ENCODE assay signal across 12 cellular contexts in genomic region chr1:169681094-169681493, GRCh38. TPM values are rescaled to one million over a fixed set of nuclear protein-coding genes. Genes with fewer than 3 reads are reported as not detected.
DNase-seq lines count a peak whose midpoint lies in the region; ATAC-seq, FAIRE-seq and TF ChIP-seq lines count a peak whose summit lies in the region.
"Had no signal": no experiment of that assay in that cellular context is flagged by ENCODE, and none has a peak within 500 bp of the region (broad histone marks: within the 10 kb centered on the region; RNA-seq: fewer than 3 reads in every experiment).

No MANE protein-coding gene starts in this region.

- no peak for FAIRE-seq in pancreas (lab: Jason Lieb, UNC)

- H3K27ac Mint-ChIP-seq in endodermal cell: no peak overlapping the region

- H3K9me3 ChIP-seq in endodermal cell (ENCODE audit: control insufficient read depth, low read length) (peaks cover 22% of the 10 kb centered on the region), WERI-Rb-1 (ENCODE audit: severe bottlenecking) (no peaks in the 10 kb centered on the region), pancreas (no peaks in the 10 kb centered on the region)

- H3K4me1 ChIP-seq in endodermal cell (ENCODE audit: control insufficient read depth, insufficient read depth, low read length): peaks cover 8% of the 10 kb centered on the region
- H3K4me1 ChIP-seq in pancreas: no peaks in the 10 kb centered on the region

- peak overlapping the region; percentile 4 for H3K4me3 ChIP-seq in endodermal cell (ENCODE audit: low read length)
- no peak overlapping the region for H3K4me3 ChIP-seq in WERI-Rb-1 (ENCODE audit: low read depth, low read length)
- no peak overlapping the region for H3K4me3 ChIP-seq in pancreas

- no peaks in the 10 kb centered on the region for H3K36me3 Mint-ChIP-seq in endodermal cell (ENCODE audit: low read depth)

- H3K4me1 Mint-ChIP-seq in endodermal cell: peaks cover 23% of the 10 kb centered on the region

- 63 to 87% methylated on average over 1 to 2 of the region's 2 CpGs for WGBS in endodermal cell (ENCODE audit: insufficient coverage in 1 of 2, insufficient read length in 1 of 2), 2 experiments
- WGBS in pancreas, 2 donors: 10 to 35% methylated on average over 2 of the region's 2 CpGs

- no peak for TF ChIP-seq CTCF in endodermal cell (conservative IDR thresholded peaks at IDR 0.05)
- no peak for TF ChIP-seq CTCF in WERI-Rb-1 (IDR thresholded peaks at IDR 0.05; ENCODE audit: low read depth, low read length)
- no peak for TF ChIP-seq CTCF in pancreas (IDR thresholded peaks at IDR 0.05)

- no peak for TF ChIP-seq POLR2A in GM18505 (IDR thresholded peaks at IDR 0.05; ENCODE audit: borderline replicate concordance, extremely low read depth, insufficient read depth, insufficient read length)

- DNase-seq in endodermal cell (no peak), superior temporal gyrus (ENCODE audit: extremely low spot score) (no peak), WERI-Rb-1 (no peak), pancreas (no peak)
- DNase-seq: DND-41, hippocampal formation, NCI-H446 treated with DMSO at 0.1 percent for 48 hours had no signal

- H3K27ac ChIP-seq in endodermal cell (ENCODE audit: low read depth, low read length) (no peak overlapping the region), WERI-Rb-1 (no peak overlapping the region), pancreas (no peak overlapping the region)

- ATAC-seq in GM18505 (IDR thresholded peaks at IDR 0.05; ENCODE audit: unreplicated experiment): peak; percentile 26
- ATAC-seq in GM19463 (IDR thresholded peaks at IDR 0.05; ENCODE audit: unreplicated experiment): peak; percentile 9
- peak; percentile 36 for ATAC-seq in HG03135 (IDR thresholded peaks at IDR 0.05; ENCODE audit: unreplicated experiment)
- ATAC-seq in pancreas: no peak
- ATAC-seq in HG03280 (IDR thresholded peaks at IDR 0.05; ENCODE audit: unreplicated experiment): no peak

- no peak overlapping the region for H3K4me3 Mint-ChIP-seq in endodermal cell

- H3K36me3 ChIP-seq in endodermal cell (ENCODE audit: control insufficient read depth, insufficient read depth, low read length): no peaks in the 10 kb centered on the region
- no peaks in the 10 kb centered on the region for H3K36me3 ChIP-seq in WERI-Rb-1
- H3K36me3 ChIP-seq in pancreas: no peaks in the 10 kb centered on the region

- intact Hi-C loops in pancreas (cut with DNase I): no loop called here

- H3K9ac ChIP-seq in endodermal cell (ENCODE audit: extremely low read depth, low read length, poor library complexity, severe bottlenecking): no peak overlapping the region

- no peaks in the 10 kb centered on the region for H3K9me3 Mint-ChIP-seq in endodermal cell

- H3K27me3 ChIP-seq in endodermal cell (ENCODE audit: control insufficient read depth, insufficient read depth, low read length, poor library complexity, severe bottlenecking): no peaks in the 10 kb centered on the region
- no peaks in the 10 kb centered on the region for H3K27me3 ChIP-seq in WERI-Rb-1 (ENCODE audit: insufficient read depth, low read depth, severe bottlenecking)
- H3K27me3 ChIP-seq in pancreas: no peaks in the 10 kb centered on the region

- H3K27me3 Mint-ChIP-seq in endodermal cell (ENCODE audit: insufficient read depth): peaks cover 23% of the 10 kb centered on the region

RNA-seq across cellular contexts. Expression of gene SELL, which starts 30.3 kb away (rescaled TPM):
- total RNA-seq in endodermal cell (under 1 TPM in 1 of 2 donors, not detected in 1; 0.95 TPM), pancreas (1 to 10 TPM in 4 of 6 donors, under 1 TPM in 2; 0.23 to 2.9 (median 1.4) TPM)
- polyA plus RNA-seq in endodermal cell (2013, experiment 1 of 2): not detected
- polyA plus RNA-seq in endodermal cell (2013, experiment 2 of 2): not detected
- under 1 TPM; 0.27 to 0.61 TPM for polyA plus RNA-seq in pancreas

RNA-seq across cellular contexts. Expression of gene SELP, which starts 51.2 kb away (rescaled TPM):
- not detected for total RNA-seq in endodermal cell
- not detected for polyA plus RNA-seq in endodermal cell (2013, experiment 1 of 2)
- polyA plus RNA-seq in endodermal cell (2013, experiment 2 of 2): not detected
- total RNA-seq in pancreas: 1 to 10 TPM in 3 of 6 donors, under 1 TPM in 3; 0.32 to 3.3 (median 1.6) TPM
- 1 to 10 TPM in 1 of 2 donors, under 1 TPM in 1; 0.91 to 8.3 TPM for polyA plus RNA-seq in pancreas

RNA-seq across cellular contexts. Expression of gene SELE, which starts 52.8 kb away (rescaled TPM):
- total RNA-seq in endodermal cell: not detected
- polyA plus RNA-seq in endodermal cell (2013, experiment 1 of 2): 0.28 TPM
- polyA plus RNA-seq in endodermal cell (2013, experiment 2 of 2): not detected
- total RNA-seq in pancreas: 1 to 10 TPM in 2 of 6 donors, under 1 TPM in 3, not detected in 1; 0.51 to 3.1 (median 0.69) TPM
- polyA plus RNA-seq in pancreas: 1 to 10 TPM in 1 of 2 donors, under 1 TPM in 1; 0.61 to 2.3 TPM
- total RNA-seq: mononuclear cell had no signal

Comparison
In these comparisons a context has a peak if more than half of its experiments do, and no peak if none do; other contexts are left out.
1. ATAC-seq: peak in GM18505 (single experiment), GM19463 (single experiment) and HG03135 (single experiment); none in pancreas (0 of 4) and HG03280 (single experiment).